ENCODE assay signal across 15 cellular contexts in the genomic region with DNA sequence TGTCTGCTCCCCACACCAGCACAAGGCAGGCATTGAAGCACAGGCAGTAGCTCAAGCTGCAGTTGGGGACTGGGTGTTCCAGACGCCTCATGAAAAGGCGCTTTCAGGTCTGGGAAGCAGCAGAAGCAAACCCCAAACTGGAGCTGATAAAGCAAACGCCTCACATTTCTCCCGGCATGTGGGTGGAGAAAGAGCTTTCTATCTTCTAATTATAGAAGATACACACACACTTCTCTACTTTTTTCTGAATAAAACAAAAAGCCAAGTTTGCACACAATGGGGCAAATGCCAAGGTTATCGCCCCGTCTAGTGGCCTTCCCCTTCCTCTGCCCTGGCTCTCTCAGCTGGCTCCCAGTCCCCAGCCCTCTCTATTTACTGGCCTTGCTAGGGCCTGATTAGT.
DNase-seq lines count a peak whose midpoint lies in the region; ATAC-seq and TF ChIP-seq lines count a peak whose summit lies in the region.
"Had no signal": no experiment of that assay in that cellular context is flagged by ENCODE, and none has a peak within 500 bp of the region (broad histone marks: within the 10 kb centered on the region; RNA-seq: fewer than 3 reads in every experiment).

No MANE protein-coding gene starts in this region.

- H3K4me1 ChIP-seq in esophagus squamous epithelium: no peaks in the 10 kb centered on the region

- H3K36me3 ChIP-seq in esophagus squamous epithelium: no peaks in the 10 kb centered on the region
- H3K36me3 ChIP-seq: MG63 had no signal

- peaks cover 0 to 20% (median 0%) of the 10 kb centered on the region in 4 donors for H3K27me3 ChIP-seq in esophagus squamous epithelium
- H3K27me3 ChIP-seq: MG63 had no signal

- H3K9me3 ChIP-seq in esophagus squamous epithelium: no peaks in the 10 kb centered on the region
- H3K9me3 ChIP-seq: MG63 had no signal

- no peak for ATAC-seq in HG03469 (IDR thresholded peaks at IDR 0.05; ENCODE audit: unreplicated experiment)

- DNase-seq in head of caudate nucleus (peak; percentile 56 to 93 (median 85)), nucleus accumbens (lab: John Stamatoyannopoulos, UW) (peak in 53 of 56 donors; percentile 17 to 88 (median 70)), esophagus squamous epithelium (lab: John Stamatoyannopoulos, UW) (no peak), DMS53 (lab: John Stamatoyannopoulos, UW) (no peak)
- DNase-seq: DMS 273 treated with DMSO at 0.1 percent for 48 hours, EL, HFFc6, MG63, NCI-H1930, NCI-H2171 treated with DMSO at 0.1 percent for 48 hours, NCI-H774, PC-9 had no signal

- peak overlapping the region; percentile 96 for H3K27ac ChIP-seq in angular gyrus (ENCODE audit: low read depth, low read length)
- peak overlapping the region; percentile 97 for H3K27ac ChIP-seq in temporal lobe (ENCODE audit: low read depth, low read length)
- no peak overlapping the region for H3K27ac ChIP-seq in esophagus squamous epithelium
- H3K27ac ChIP-seq: PC-9 had no signal

- TF ChIP-seq CTCF in esophagus squamous epithelium (IDR thresholded peaks at IDR 0.05): no peak

- H3K4me3 ChIP-seq in esophagus squamous epithelium: no peak overlapping the region
- H3K4me3 ChIP-seq: MG63, PC-9 had no signal

- 64 to 73% methylated on average over 6 of the region's 6 CpGs for WGBS in esophagus squamous epithelium, 2 donors

- intact Hi-C loops in head of caudate nucleus (cut with DNase I): no loop called here
- intact Hi-C loops in esophagus squamous epithelium (cut with DNase I): no loop called here

- TF ChIP-seq POLR2A in esophagus squamous epithelium (IDR thresholded peaks at IDR 0.05): no peak

Comparison
In these comparisons a context has a peak if more than half of its experiments do, and no peak if none do; other contexts are left out.
1. H3K27ac ChIP-seq: peak in angular gyrus (single experiment) and temporal lobe (single experiment); none in esophagus squamous epithelium (0 of 4).
2. DNase-seq: peak in head of caudate nucleus (42 of 42) and nucleus accumbens (53 of 56); none in esophagus squamous epithelium (single experiment) and DMS53 (single experiment).